19 cellular contexts compared by ENCODE assay signal in the genomic region with DNA sequence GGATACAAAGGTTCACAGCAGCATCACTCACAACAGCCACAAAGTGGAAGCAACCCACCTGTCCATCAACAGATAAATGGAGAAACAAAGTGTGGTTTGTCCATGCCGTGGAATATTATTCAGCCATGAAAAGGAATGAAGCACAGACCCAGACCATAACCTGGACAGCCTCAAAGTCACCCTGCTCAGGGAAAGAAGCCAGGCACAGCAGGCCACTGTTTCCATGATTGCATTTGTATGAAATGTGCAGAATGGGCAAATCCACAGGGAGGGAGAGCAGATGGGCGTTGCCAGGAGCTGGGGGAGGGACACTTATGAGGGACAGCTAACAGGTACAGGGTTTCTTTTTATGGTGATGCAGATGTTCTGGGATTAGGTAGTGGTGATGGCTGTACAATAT. TPM values are rescaled to one million over a fixed set of nuclear protein-coding genes. Genes with fewer than 3 reads are reported as not detected.
A peak's percentile ranks its signal among the peaks of the same experiment; 100 is the strongest.
DNase-seq lines count a peak whose midpoint lies in the region; ATAC-seq, FAIRE-seq and TF ChIP-seq lines count a peak whose summit lies in the region.
"Had no signal": no experiment of that assay in that cellular context is flagged by ENCODE, and none has a peak within 500 bp of the region (broad histone marks: within the 10 kb centered on the region; RNA-seq: fewer than 3 reads in every experiment).

No MANE protein-coding gene starts in this region.

- H3K27ac Mint-ChIP-seq in CD14-positive monocyte (peak overlapping the region in 1 of 7 donors; percentile 8), glutamatergic neuron (ENCODE audit: unreplicated experiment) (no peak overlapping the region)
- H3K27ac Mint-ChIP-seq in activated T-helper 17 cell treated with anti-CD3 and anti-CD28 coated beads, Interleukin-2, amount 50 U/mL, for 72 hours: no peak overlapping the region
- H3K27ac Mint-ChIP-seq: CD4-positive, alpha-beta memory T cell had no signal

- H3K4me3 ChIP-seq in PC-9 (no peak overlapping the region), pancreas (no peak overlapping the region)
- H3K4me3 ChIP-seq: GM23248 had no signal

- CTCF ChIA-PET in PC-9 (lab: Charles Lee): interaction anchor here (0.5 to 0.8 kb wide), 4 partner anchors 13 to 198 kb away, joined by 3 to 7 read pairs (median 5); no protein-coding TSS in a partner anchor

- ATAC-seq in pancreas (no peak), HG03196 (IDR thresholded peaks at IDR 0.05; ENCODE audit: unreplicated experiment) (no peak)
- no peak for ATAC-seq in activated T-helper 17 cell treated with anti-CD3 and anti-CD28 coated beads, Interleukin-2, amount 50 U/mL, for 72 hours (replicated peaks)
- ATAC-seq: HCT116, PC-3 had no signal

- peaks cover 0 to 6% (median 0%) of the 10 kb centered on the region in 7 donors for H3K9me3 Mint-ChIP-seq in CD14-positive monocyte
- peaks cover 3% of the 10 kb centered on the region for H3K9me3 Mint-ChIP-seq in glutamatergic neuron (ENCODE audit: unreplicated experiment)
- H3K9me3 Mint-ChIP-seq in activated T-helper 17 cell treated with anti-CD3 and anti-CD28 coated beads, Interleukin-2, amount 50 U/mL, for 72 hours: no peaks in the 10 kb centered on the region

- H3K27me3 ChIP-seq in PC-9 (ENCODE audit: insufficient read depth, low read depth) (peaks cover 60% of the 10 kb centered on the region), pancreas (no peaks in the 10 kb centered on the region)

- 88 to 91% methylated on average over 2 of the region's 2 CpGs for WGBS in pancreas, 2 donors

- intact Hi-C loops in CD14-positive monocyte (cut with micrococcal nuclease) (loop anchor here (5.0 kb wide), 2 partner anchors 317 to 552 kb away; no protein-coding TSS in a partner anchor), PC-9 (cut with micrococcal nuclease; ENCODE audit: unreplicated experiment) (loop anchor here (5.0 kb wide), 1 partner anchor 552 kb away; no protein-coding TSS in a partner anchor), pancreas (cut with DNase I) (loop anchor here in 2 of 3 donors (5.0 to 10.0 kb wide), 2 partner anchors 452 to 545 kb away; no protein-coding TSS in a partner anchor)

- no peak for FAIRE-seq in pancreas (lab: Jason Lieb, UNC)
- FAIRE-seq: GM12892 had no signal

- POLR2A ChIA-PET in PC-9 (lab: Charles Lee; ENCODE audit: unreplicated experiment): no interaction called here

- TF ChIP-seq CTCF in CD14-positive monocyte (IDR thresholded peaks at IDR 0.05) (no peak), PC-9 (conservative IDR thresholded peaks at IDR 0.05) (no peak), glutamatergic neuron (IDR thresholded peaks at IDR 0.05; ENCODE audit: partially characterized antibody, unreplicated experiment) (no peak), pancreas (IDR thresholded peaks at IDR 0.05) (no peak)

- H3F3A ChIP-seq in PC-9 (ENCODE audit: insufficient read depth, low read depth): peaks cover 18% of the 10 kb centered on the region; the same call in 1 of the 2 replicates

- H3K4me3 Mint-ChIP-seq in CD14-positive monocyte: no peak overlapping the region
- H3K4me3 Mint-ChIP-seq in glutamatergic neuron (ENCODE audit: unreplicated experiment): no peak overlapping the region
- no peak overlapping the region for H3K4me3 Mint-ChIP-seq in activated T-helper 17 cell treated with anti-CD3 and anti-CD28 coated beads, Interleukin-2, amount 50 U/mL, for 72 hours
- H3K4me3 Mint-ChIP-seq: CD4-positive, alpha-beta memory T cell had no signal

- H3K4me1 ChIP-seq in PC-9 (replicated peaks; ENCODE audit: insufficient read depth) (peaks cover 20% of the 10 kb centered on the region), pancreas (peaks cover 21 to 38% (median 26%) of the 10 kb centered on the region in 3 donors)

- H3K9me2 ChIP-seq in PC-9 (ENCODE audit: insufficient read depth): no peaks in the 10 kb centered on the region

- H3K27me3 Mint-ChIP-seq in CD14-positive monocyte (ENCODE audit: low read depth in 3 of 3) (peaks cover 13 to 26% (median 18%) of the 10 kb centered on the region in 3 donors), glutamatergic neuron (ENCODE audit: unreplicated experiment) (peaks cover 4% of the 10 kb centered on the region)
- H3K27me3 Mint-ChIP-seq in activated T-helper 17 cell treated with anti-CD3 and anti-CD28 coated beads, Interleukin-2, amount 50 U/mL, for 72 hours: peaks cover 35% of the 10 kb centered on the region

- DNase-seq in CD14-positive monocyte (ENCODE audit: low spot score) (peak; percentile 10), PC-9 (no peak), glutamatergic neuron (peak; percentile 6), pancreas (peak in 2 of 6 donors; percentile 42 to 52)
- DNase-seq in stimulated activated CD4-positive, alpha-beta T cell treated with anti-CD3 and anti-CD28 coated beads, Interleukin-4, amount 100 ng/mL, for 4 hours: no peak
- DNase-seq: ACHN; CD4-positive, alpha-beta memory T cell; DND-41; GDM1; GM23248; KBM-7; NCI-H1048; NCI-H446; PC-3 had no signal

- H2AFZ ChIP-seq in PC-9: no peak overlapping the region
- H2AFZ ChIP-seq: GM23248 had no signal

- H3K9me3 ChIP-seq in PC-9 (ENCODE audit: insufficient read depth, low read depth) (no peaks in the 10 kb centered on the region), pancreas (no peaks in the 10 kb centered on the region)

- H3K27ac ChIP-seq in PC-9: no peak overlapping the region
- peak overlapping the region; percentile 14 to 81 (median 59) for H3K27ac ChIP-seq in pancreas
- H3K27ac ChIP-seq: GM23248, HL-60 had no signal

- H3K4me1 Mint-ChIP-seq in CD14-positive monocyte (peaks cover 7% of the 10 kb centered on the region), glutamatergic neuron (ENCODE audit: low read depth, unreplicated experiment) (peaks cover 10% of the 10 kb centered on the region)
- no peaks in the 10 kb centered on the region for H3K4me1 Mint-ChIP-seq in activated T-helper 17 cell treated with anti-CD3 and anti-CD28 coated beads, Interleukin-2, amount 50 U/mL, for 72 hours

- no peaks in the 10 kb centered on the region for H3K79me2 ChIP-seq in PC-9 (ENCODE audit: low read depth)

- H3K4me2 ChIP-seq in PC-9: peak overlapping the region; percentile 57; the same call in 1 of the 2 replicates

- H3K36me3 ChIP-seq in PC-9 (ENCODE audit: low read depth): no peaks in the 10 kb centered on the region
- H3K36me3 ChIP-seq in pancreas: no peaks in the 10 kb centered on the region

- no peaks in the 10 kb centered on the region for H3K36me3 Mint-ChIP-seq in CD14-positive monocyte
- H3K36me3 Mint-ChIP-seq in glutamatergic neuron (ENCODE audit: unreplicated experiment): peaks cover 8% of the 10 kb centered on the region
- H3K36me3 Mint-ChIP-seq in activated T-helper 17 cell treated with anti-CD3 and anti-CD28 coated beads, Interleukin-2, amount 50 U/mL, for 72 hours (ENCODE audit: low read depth): no peaks in the 10 kb centered on the region
- H3K36me3 Mint-ChIP-seq: CD4-positive, alpha-beta memory T cell had no signal

- no peaks in the 10 kb centered on the region for H4K20me1 ChIP-seq in PC-9 (ENCODE audit: insufficient read depth)

- BruUV-seq in PC-9 (replicated peaks; lab: Mats Ljungman, UMichigan): no TSS peak

RNA-seq across cellular contexts. Expression of gene FOXL3, which starts 30.3 kb away (rescaled TPM):
- polyA plus RNA-seq in CD14-positive monocyte (not detected), pancreas (not detected)
- total RNA-seq in PC-9 (2021) (not detected in 2 replicates), glutamatergic neuron (ENCODE audit: unreplicated experiment) (not detected), pancreas (not detected)
- total RNA-seq in activated T-helper 17 cell treated with anti-CD3 and anti-CD28 coated beads, Interleukin-2, amount 50 U/mL, for 72 hours: not detected
- total RNA-seq: CD4-positive, alpha-beta memory T cell; GM23248; PC-3 had no signal
- polyA plus RNA-seq: CD4-positive, alpha-beta memory T cell; GM23248 had no signal

Comparison
In these comparisons a context has a peak if more than half of its experiments do, and no peak if none do; other contexts are left out.
1. DNase-seq: peak in CD14-positive monocyte (single experiment) and glutamatergic neuron (single experiment); none in PC-9 (0 of 2) and stimulated activated CD4-positive, alpha-beta T cell treated with anti-CD3 and anti-CD28 coated beads, Interleukin-4, amount 100 ng/mL, for 4 hours (0 of 2).